Comparison of ENCODE assay signal across 1 cellular context in genomic region chr11:111870887-111871692, GRCh38.
TF ChIP-seq lines count a peak whose summit lies in the region.

TSS of gene ALG9 (minus strand) at chr11:111871581. CDS start at chr11:111871482, 99 bp downstream.

TF ChIP-seq in HepG2, 621 proteins besides CTCF, POLR2A, EP300 and RAD21 (continued from another document and continues in another):
- TF ChIP-seq E2F5 (CRISPR knock-in tag; conservative IDR thresholded peaks at IDR 0.05) (no peak), SOX6 (IDR thresholded peaks at IDR 0.05) (no peak), SOX6 (CRISPR knock-in tag; IDR thresholded peaks at IDR 0.05) (peak; percentile 22; the same call in 1 of the 2 replicates), SUZ12 (IDR thresholded peaks at IDR 0.05; ENCODE audit: low read depth, low read length) (no peak), AKNA (CRISPR knock-in tag; IDR thresholded peaks at IDR 0.05; ENCODE audit: borderline replicate concordance) (no peak), ATF1 (CRISPR knock-in tag; IDR thresholded peaks at IDR 0.05) (no peak), CCAR2 (optimal IDR thresholded peaks at IDR 0.05; ENCODE audit: low read depth, low read length) (no peak), TAF1 (CRISPR knock-in tag; IDR thresholded peaks at IDR 0.05) (peak; percentile 78), ZNF850 (CRISPR knock-in tag; conservative IDR thresholded peaks at IDR 0.05) (no peak; the same call in 1 of the 2 replicates), MYNN (CRISPR knock-in tag; IDR thresholded peaks at IDR 0.05; ENCODE audit: low read depth) (no peak), ZNF891 (CRISPR knock-in tag; IDR thresholded peaks at IDR 0.05) (no peak), ZXDC (CRISPR knock-in tag; IDR thresholded peaks at IDR 0.05) (0 out of 2 replicates have a peak, but pooled peaks have one; percentile 14), NFE2 (CRISPR knock-in tag; IDR thresholded peaks at IDR 0.05) (no peak), ZBTB1 (CRISPR knock-in tag; IDR thresholded peaks at IDR 0.05; ENCODE audit: borderline replicate concordance) (no peak), ZNF564 (CRISPR knock-in tag; IDR thresholded peaks at IDR 0.05) (no peak), SNAPC4 (CRISPR knock-in tag; IDR thresholded peaks at IDR 0.05) (0 out of 2 replicates have a peak, but pooled peaks have one; percentile 53), CSRNP2 (CRISPR knock-in tag; conservative IDR thresholded peaks at IDR 0.05; ENCODE audit: low read depth) (no peak), MZF1 (CRISPR knock-in tag; IDR thresholded peaks at IDR 0.05; ENCODE audit: borderline replicate concordance) (no peak), SP1 (IDR thresholded peaks at IDR 0.05) (no peak), SP1 (CRISPR knock-in tag; IDR thresholded peaks at IDR 0.05) (no peak; the same call in 1 of the 2 replicates), SIX1 (CRISPR knock-in tag; IDR thresholded peaks at IDR 0.05; ENCODE audit: borderline replicate concordance) (no peak), MTA1 (CRISPR knock-in tag; IDR thresholded peaks at IDR 0.05; ENCODE audit: borderline replicate concordance) (no peak), BHLHE40 (IDR thresholded peaks at IDR 0.05; ENCODE audit: low read length) (no peak), ZNF331 (CRISPR knock-in tag; IDR thresholded peaks at IDR 0.05) (0 out of 2 replicates have a peak, but pooled peaks have one; percentile 15), RBFOX2 (IDR thresholded peaks at IDR 0.05; ENCODE audit: low read depth, low read length) (peak; percentile 92), ZNF101 (CRISPR knock-in tag; IDR thresholded peaks at IDR 0.05; ENCODE audit: borderline replicate concordance, low read depth) (no peak), JDP2 (CRISPR knock-in tag; IDR thresholded peaks at IDR 0.05; ENCODE audit: borderline replicate concordance) (no peak), ZGPAT (CRISPR knock-in tag; IDR thresholded peaks at IDR 0.05) (no peak; the same call in 1 of the 2 replicates), ZNF138 (CRISPR knock-in tag; IDR thresholded peaks at IDR 0.05; ENCODE audit: low read depth) (no peak), ZBTB21 (CRISPR knock-in tag; IDR thresholded peaks at IDR 0.05) (no peak), SKIL (CRISPR knock-in tag; IDR thresholded peaks at IDR 0.05; ENCODE audit: borderline replicate concordance) (no peak), IKZF4 (CRISPR knock-in tag; IDR thresholded peaks at IDR 0.05; ENCODE audit: borderline replicate concordance, low read depth, not compliant biosample characterization) (peak; percentile 74), ZFYVE20 (CRISPR knock-in tag; IDR thresholded peaks at IDR 0.05; ENCODE audit: borderline replicate concordance, low read depth) (no peak), IKZF5 (CRISPR knock-in tag; IDR thresholded peaks at IDR 0.05) (no peak), SALL1 (CRISPR knock-in tag; IDR thresholded peaks at IDR 0.05) (peak; percentile 79), KLF13 (CRISPR knock-in tag; IDR thresholded peaks at IDR 0.05) (no peak; the same call in 1 of the 2 replicates), MTA3 (CRISPR knock-in tag; IDR thresholded peaks at IDR 0.05) (no peak), ZBTB39 (CRISPR knock-in tag; IDR thresholded peaks at IDR 0.05) (no peak), MAFG (CRISPR knock-in tag; IDR thresholded peaks at IDR 0.05) (no peak)
